Comparison of ENCODE assay signal across 8 cellular contexts in genomic region chr19:21141787-21142464, GRCh38. TPM values are rescaled to one million over a fixed set of nuclear protein-coding genes. Genes with fewer than 3 reads are reported as not detected.
A peak's percentile ranks its signal among the peaks of the same experiment; 100 is the strongest.
DNase-seq lines count a peak whose midpoint lies in the region; ATAC-seq, FAIRE-seq and TF ChIP-seq lines count a peak whose summit lies in the region.

Gene ZNF431 (plus strand): TSS chr19:21142040. CDS start chr19:21142184, 144 bp downstream.

- H3K36me3 Mint-ChIP-seq in activated naive CD8-positive, alpha-beta T cell treated with anti-CD3 and anti-CD28 coated beads, Interleukin-2, amount 50 U/mL, for 24 hours (ENCODE audit: low read depth) = peaks cover 42% of the 10 kb centered on the region

- TF ChIP-seq CTCF in pancreas (IDR thresholded peaks at IDR 0.05) (no peak), thyroid gland (IDR thresholded peaks at IDR 0.05) (no peak)

- H3K27me3 ChIP-seq in pancreas (no peaks in the 10 kb centered on the region), thyroid gland (no peaks in the 10 kb centered on the region)

- peak within 1 kb of the TSS; percentile 42 to 76 (median 58) for H3K27ac ChIP-seq in pancreas
- H3K27ac ChIP-seq in thyroid gland = peak within 1 kb of the TSS; percentile 52 to 85 (median 63)

- DNase-seq in GM12891 (ENCODE audit: insufficient read length, low spot score) = peak; percentile 51
- peak; percentile 87 for DNase-seq in NCI-H1436 treated with DMSO at 0.1 percent for 48 hours (lab: John Stamatoyannopoulos, UW)
- peak; percentile 84 for DNase-seq in T follicular helper cell (ENCODE audit: low read depth)
- DNase-seq in activated naive CD8-positive, alpha-beta T cell treated with anti-CD3 and anti-CD28 coated beads, Interleukin-2, amount 50 U/mL, for 24 hours = peak; percentile 84
- DNase-seq in Right ventricle myocardium superior = peak; percentile 95
- DNase-seq in pancreas = peak; percentile 84 to 94 (median 88)
- peak; percentile 94 to 96 for DNase-seq in thyroid gland

- WGBS in pancreas, 2 donors = 0% methylated on average over 30 of the region's 30 CpGs
- 1% methylated on average over 20 to 25 of the region's 30 CpGs for WGBS in thyroid gland, 2 donors

- H3K27me3 Mint-ChIP-seq in activated naive CD8-positive, alpha-beta T cell treated with anti-CD3 and anti-CD28 coated beads, Interleukin-2, amount 50 U/mL, for 24 hours = no peaks in the 10 kb centered on the region

- H3K36me3 ChIP-seq in pancreas = peaks cover 0 to 9% (median 0%) of the 10 kb centered on the region in 3 donors
- H3K36me3 ChIP-seq in thyroid gland = no peaks in the 10 kb centered on the region

- intact Hi-C loops in Right ventricle myocardium superior (cut with DNase I) (no loop called here), pancreas (cut with DNase I) (no loop called here), thyroid gland (cut with DNase I) (no loop called here)

- peaks cover 31% of the 10 kb centered on the region for H3K4me1 Mint-ChIP-seq in activated naive CD8-positive, alpha-beta T cell treated with anti-CD3 and anti-CD28 coated beads, Interleukin-2, amount 50 U/mL, for 24 hours

- H3K9me3 ChIP-seq in pancreas (no peaks in the 10 kb centered on the region), thyroid gland (no peaks in the 10 kb centered on the region)

- ATAC-seq in HG02798 (IDR thresholded peaks at IDR 0.05; ENCODE audit: poor library complexity, unreplicated experiment) = peak; percentile 99
- peak; percentile 100 for ATAC-seq in activated naive CD8-positive, alpha-beta T cell treated with anti-CD3 and anti-CD28 coated beads, Interleukin-2, amount 50 U/mL, for 24 hours
- ATAC-seq in Right ventricle myocardium superior (ENCODE audit: poor library complexity) = peak; percentile 99
- peak; percentile 98 to 99 (median 98) for ATAC-seq in pancreas

- H3K4me3 Mint-ChIP-seq in activated naive CD8-positive, alpha-beta T cell treated with anti-CD3 and anti-CD28 coated beads, Interleukin-2, amount 50 U/mL, for 24 hours = peak within 1 kb of the TSS; percentile 94

- TF ChIP-seq POLR2A in GM12891 (IDR thresholded peaks at IDR 0.05; ENCODE audit: low read depth, low read length) = peak; percentile 90
- peak in 1 of 2 donors; percentile 93 for TF ChIP-seq POLR2A in thyroid gland (IDR thresholded peaks at IDR 0.05)

- H3K4me1 ChIP-seq in pancreas = peaks cover 5 to 13% (median 6%) of the 10 kb centered on the region in 3 donors
- H3K4me1 ChIP-seq in thyroid gland = peaks cover 12 to 25% of the 10 kb centered on the region in 2 donors

- peak within 1 kb of the TSS; percentile 92 for H3K27ac Mint-ChIP-seq in activated naive CD8-positive, alpha-beta T cell treated with anti-CD3 and anti-CD28 coated beads, Interleukin-2, amount 50 U/mL, for 24 hours

- peak within 1 kb of the TSS; percentile 55 to 73 (median 68) for H3K4me3 ChIP-seq in pancreas
- H3K4me3 ChIP-seq in thyroid gland (replicated peaks in 1 of 3) = peak within 1 kb of the TSS; percentile 14 to 93 (median 72)

- H3K9me3 Mint-ChIP-seq in activated naive CD8-positive, alpha-beta T cell treated with anti-CD3 and anti-CD28 coated beads, Interleukin-2, amount 50 U/mL, for 24 hours = no peaks in the 10 kb centered on the region

- peak; percentile 93 for FAIRE-seq in GM12891 (lab: Jason Lieb, UNC)
- peak; percentile 86 for FAIRE-seq in pancreas (lab: Jason Lieb, UNC)

TF ChIP-seq in GM12891, 5 proteins besides CTCF, POLR2A, EP300 and RAD21:
- TF ChIP-seq SPI1 (IDR thresholded peaks at IDR 0.05; ENCODE audit: low read depth, low read length) = peak; percentile 19; the same call in 1 of the 2 replicates
- TF ChIP-seq PAX5 (IDR thresholded peaks at IDR 0.05; ENCODE audit: insufficient read depth, low read length, severe bottlenecking) = no peak
- peak; percentile 73; the same call in 1 of the 2 replicates for TF ChIP-seq TAF1 (IDR thresholded peaks at IDR 0.05; ENCODE audit: low read depth, low read length)
- 0 out of 2 replicates have a peak, but pooled peaks have one; percentile 56 for TF ChIP-seq POU2F2 (IDR thresholded peaks at IDR 0.05; ENCODE audit: low read depth, low read length)
- peak; percentile 94 for TF ChIP-seq POLR2AphosphoS5 (IDR thresholded peaks at IDR 0.05; ENCODE audit: low read depth, low read length)

RNA-seq across cellular contexts. Expression of gene ZNF431, which starts in this region (rescaled TPM):
- polyA plus RNA-seq in GM12891 (2012; ENCODE audit: low read depth, missing spikeins) = 6.9 TPM
- total RNA-seq in Right ventricle myocardium superior (9.9 TPM), pancreas (10 to 100 TPM in 1 of 6 donors, 1 to 10 TPM in 5; 3.6 to 11.3 (median 7.2) TPM), thyroid gland (10 to 100 TPM; 22.7 to 29.6 (median 24.2) TPM)
- 10 to 100 TPM; 10.4 to 16.1 TPM for polyA plus RNA-seq in pancreas

Comparison
In these comparisons a context has a peak if more than half of its experiments do, and no peak if none do; other contexts are left out.
1. Peak in every context shown above with its lines: DNase-seq, ATAC-seq, H3K4me3 ChIP-seq and H3K27ac ChIP-seq.